In the genomic region with DNA sequence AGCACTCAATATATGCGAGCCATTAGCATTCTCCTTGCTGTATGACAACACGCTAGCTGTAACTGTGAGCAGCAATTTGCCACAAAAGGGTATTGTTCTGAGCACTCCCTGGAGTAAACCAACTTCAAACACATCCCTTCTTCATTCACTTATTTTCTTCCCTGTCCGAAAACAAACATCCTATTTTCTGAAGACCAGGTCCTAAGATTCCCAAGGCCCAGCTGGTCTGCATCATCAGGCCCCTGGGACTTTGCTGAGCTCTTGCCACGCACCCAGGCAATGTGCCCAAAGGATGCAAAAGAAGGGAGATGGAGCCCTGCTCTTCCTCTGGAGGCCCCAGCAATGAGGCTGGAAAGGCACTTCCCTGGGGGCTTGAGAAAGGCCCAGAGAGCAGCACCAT, we compare ENCODE assay signal across 22 cellular contexts.
DNase-seq lines count a peak whose midpoint lies in the region; ATAC-seq and TF ChIP-seq lines count a peak whose summit lies in the region.
"Had no signal": no experiment of that assay in that cellular context is flagged by ENCODE, and none has a peak within 500 bp of the region (broad histone marks: within the 10 kb centered on the region; RNA-seq: fewer than 3 reads in every experiment).

No MANE protein-coding gene starts in this region.

- no peaks in the 10 kb centered on the region for H3K27me3 ChIP-seq in spleen (replicated peaks in 1 of 7)

- peak overlapping the region in 1 of 8 donors; percentile 4 for H3K27ac ChIP-seq in spleen

- peaks cover 11 to 100% (median 69%) of the 10 kb centered on the region in 6 donors for H3K4me1 ChIP-seq in spleen

- H3K4me1 Mint-ChIP-seq in brain, result peaks cover 37% of the 10 kb centered on the region
- peaks cover 25% of the 10 kb centered on the region for H3K4me1 Mint-ChIP-seq in nephron progenitor cell
- H3K4me1 Mint-ChIP-seq: GM23338 had no signal

- peaks cover 0 to 70% (median 17%) of the 10 kb centered on the region in 6 donors for H3K36me3 ChIP-seq in spleen

- ATAC-seq in GM19467 (IDR thresholded peaks at IDR 0.05; ENCODE audit: unreplicated experiment), result no peak
- ATAC-seq: activated CD4-positive, CD25-positive, alpha-beta regulatory T cell treated with anti-CD3 and anti-CD28 coated beads, Interleukin-2, amount 50 U/mL, for 24 hours; GM23338; SK-N-SH treated with all-trans-retinoic acid at 6 μM for 48 hours had no signal

- TF ChIP-seq CTCF in brain (conservative IDR thresholded peaks at IDR 0.05) (no peak), spleen (IDR thresholded peaks at IDR 0.05 in 8 of 11, conservative IDR thresholded peaks at IDR 0.05 in 3 of 11) (no peak), nephron progenitor cell (IDR thresholded peaks at IDR 0.05) (no peak)

- intact Hi-C loops in spleen (cut with DNase I; ENCODE audit: low total_unique reads), result no loop called here

- H3K36me3 Mint-ChIP-seq in brain, result peaks cover 6% of the 10 kb centered on the region
- no peaks in the 10 kb centered on the region for H3K36me3 Mint-ChIP-seq in nephron progenitor cell (ENCODE audit: low read depth)
- H3K36me3 Mint-ChIP-seq: mesothelial cell of epicardium had no signal

- H3K4me3 Mint-ChIP-seq in brain (no peak overlapping the region), nephron progenitor cell (no peak overlapping the region)
- H3K4me3 Mint-ChIP-seq: endodermal cell, GM23338, mesothelial cell of epicardium had no signal

- H3K9me3 Mint-ChIP-seq in brain (no peaks in the 10 kb centered on the region), nephron progenitor cell (no peaks in the 10 kb centered on the region)
- H3K9me3 Mint-ChIP-seq: endodermal cell, GM23338 had no signal

- WGBS in spleen, 5 donors, result 89 to 93% (median 90%) methylated on average over 4 of the region's 4 CpGs

- no peak for TF ChIP-seq POLR2A in spleen (IDR thresholded peaks at IDR 0.05)

- H3K4me3 ChIP-seq in spleen, result no peak overlapping the region
- H3K4me3 ChIP-seq: GM23338 had no signal

- H3K9me3 ChIP-seq in spleen, result no peaks in the 10 kb centered on the region

- DNase-seq in GM03348 (ENCODE audit: low spot score) (peak; percentile 28), hepatic stellate cell (ENCODE audit: low spot score) (peak; percentile 24), spleen (peak; percentile 18), HUDEP-2 (lab: John Stamatoyannopoulos, UW; ENCODE audit: unreplicated experiment in 76 of 76) (no peak), COLO668 (lab: John Stamatoyannopoulos, UW; ENCODE audit: unreplicated experiment) (no peak), nephron progenitor cell (no peak)
- DNase-seq: activated effector memory CD4-positive, alpha-beta T cell treated with Interleukin-2 at 50 U/mL for 16 hours; amniotic stem cell; COR-L47; EL; endodermal cell; Karpas-422; NCI-H1092; NCI-H2081; stimulated activated CD4-positive, alpha-beta T cell treated with anti-CD3 and anti-CD28 coated beads, Interleukin-15, amount 100 ng/mL, for 24 hours; trophoblast cell had no signal

- H3K27me3 Mint-ChIP-seq in brain (no peaks in the 10 kb centered on the region), nephron progenitor cell (ENCODE audit: low read depth, poor library complexity) (no peaks in the 10 kb centered on the region)

- H3K27ac Mint-ChIP-seq in brain, result peak overlapping the region; percentile 34 to 64 (median 50)
- H3K27ac Mint-ChIP-seq in nephron progenitor cell, result no peak overlapping the region
- H3K27ac Mint-ChIP-seq: endodermal cell, GM23338, mesothelial cell of epicardium had no signal

Comparison
In these comparisons a context has a peak if more than half of its experiments do, and no peak if none do; other contexts are left out.
1. DNase-seq: peak in GM03348 (single experiment), hepatic stellate cell (single experiment) and spleen (single experiment); none in HUDEP-2 (0 of 76), COLO668 (single experiment) and nephron progenitor cell (single experiment).